In genomic region chr12:17992002-17992656, GRCh38 we compare ENCODE assay signal across 8 cellular contexts.
DNase-seq lines count a peak whose midpoint lies in the region; ATAC-seq and TF ChIP-seq lines count a peak whose summit lies in the region.

No MANE protein-coding gene starts in this region.

- no peaks in the 10 kb centered on the region for H3K27me3 Mint-ChIP-seq in nephron progenitor cell (ENCODE audit: low read depth, poor library complexity)
- H3K27me3 Mint-ChIP-seq in effector memory CD8-positive, alpha-beta T cell = no peaks in the 10 kb centered on the region

- ATAC-seq in GM21528 (IDR thresholded peaks at IDR 0.05; ENCODE audit: low FRiP score, unreplicated experiment) = peak; percentile 96
- ATAC-seq in HG03575 (IDR thresholded peaks at IDR 0.05; ENCODE audit: extremely low read depth, insufficient number of reproducible peaks, low FRiP score, unreplicated experiment) = peak; percentile 84
- ATAC-seq in effector memory CD8-positive, alpha-beta T cell (replicated peaks) = no peak

- peak; percentile 9 for DNase-seq in NCI-H2171 treated with DMSO at 0.1 percent for 48 hours (lab: John Stamatoyannopoulos, UW)
- no peak for DNase-seq in NCI-H2171 (lab: John Stamatoyannopoulos, UW)
- peak; percentile 76 for DNase-seq in NT2/D1 (ENCODE audit: low read depth, low spot score)
- DNase-seq in dermis blood vessel endothelial cell = peak; percentile 68
- peak; percentile 52 for DNase-seq in nephron progenitor cell
- no peak for DNase-seq in effector memory CD8-positive, alpha-beta T cell

- H3K9me3 Mint-ChIP-seq in nephron progenitor cell = peaks cover 3% of the 10 kb centered on the region
- peaks cover 3 to 10% of the 10 kb centered on the region in 2 donors for H3K9me3 Mint-ChIP-seq in effector memory CD8-positive, alpha-beta T cell

- no peak overlapping the region for H3K4me3 ChIP-seq in NT2/D1 (ENCODE audit: insufficient read length, low read depth)

- H3K9me3 ChIP-seq in NT2/D1 (ENCODE audit: insufficient read depth, low read length) = no peaks in the 10 kb centered on the region

- no peaks in the 10 kb centered on the region for H3K36me3 ChIP-seq in NT2/D1 (ENCODE audit: insufficient read depth, insufficient read length, low read length)

- no peak overlapping the region for H3K27ac Mint-ChIP-seq in nephron progenitor cell
- no peak overlapping the region for H3K27ac Mint-ChIP-seq in effector memory CD8-positive, alpha-beta T cell

- H3K4me1 ChIP-seq in NT2/D1 (ENCODE audit: insufficient read depth, insufficient read length) = no peaks in the 10 kb centered on the region

- no peak overlapping the region for H3K4me3 Mint-ChIP-seq in nephron progenitor cell
- H3K4me3 Mint-ChIP-seq in effector memory CD8-positive, alpha-beta T cell = no peak overlapping the region

- peak; percentile 85 for TF ChIP-seq CTCF in nephron progenitor cell (IDR thresholded peaks at IDR 0.05)

- H3K4me1 Mint-ChIP-seq in nephron progenitor cell = no peaks in the 10 kb centered on the region
- no peaks in the 10 kb centered on the region for H3K4me1 Mint-ChIP-seq in effector memory CD8-positive, alpha-beta T cell (ENCODE audit: low read depth in 2 of 2)

- H3K27me3 ChIP-seq in NT2/D1 (ENCODE audit: insufficient read depth, insufficient read length) = no peaks in the 10 kb centered on the region

- no peak overlapping the region for H3K9ac ChIP-seq in NT2/D1 (ENCODE audit: insufficient read length, low read depth)

- no peaks in the 10 kb centered on the region for H3K36me3 Mint-ChIP-seq in nephron progenitor cell (ENCODE audit: low read depth)
- no peaks in the 10 kb centered on the region for H3K36me3 Mint-ChIP-seq in effector memory CD8-positive, alpha-beta T cell (ENCODE audit: insufficient read depth)

Comparison
In these comparisons a context has a peak if more than half of its experiments do, and no peak if none do; other contexts are left out.
1. DNase-seq: peak in NCI-H2171 treated with DMSO at 0.1 percent for 48 hours (single experiment), NT2/D1 (single experiment), dermis blood vessel endothelial cell (single experiment) and nephron progenitor cell (single experiment); none in NCI-H2171 (single experiment) and effector memory CD8-positive, alpha-beta T cell (0 of 3).